ENCODE assay signal across 18 cellular contexts in the genomic region with DNA sequence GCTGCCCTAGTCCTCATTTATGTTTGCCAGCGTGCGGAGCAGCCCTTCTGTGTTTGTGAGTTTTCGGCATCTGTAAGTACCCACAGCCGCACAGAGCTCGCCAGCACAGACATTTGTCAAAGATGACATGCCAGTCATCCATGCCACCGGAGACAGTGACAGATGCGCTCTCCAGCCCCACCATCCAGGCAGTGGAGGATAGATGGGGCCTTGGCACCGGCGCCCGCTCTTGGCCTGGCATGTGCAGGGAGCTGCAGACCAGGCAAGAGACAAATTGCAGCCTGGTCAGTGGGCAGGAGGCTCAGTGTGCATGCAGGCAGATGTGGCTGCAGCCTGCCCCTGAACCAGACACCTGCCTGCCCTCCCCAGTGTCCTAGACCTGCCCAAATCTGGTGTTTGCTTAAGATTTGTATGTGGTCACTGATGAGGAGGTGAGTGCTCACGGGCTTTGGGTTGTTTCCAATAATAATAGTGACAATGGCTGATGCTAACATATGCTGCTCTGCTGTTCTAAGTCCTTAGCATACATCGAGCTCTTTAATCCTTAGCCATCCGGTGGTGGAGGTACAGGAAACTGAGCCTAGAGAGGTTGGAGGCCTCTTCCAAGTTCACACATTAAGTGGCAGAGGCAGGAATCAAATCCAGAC.
DNase-seq lines count a peak whose midpoint lies in the region; ATAC-seq and TF ChIP-seq lines count a peak whose summit lies in the region.
"Had no signal": no experiment of that assay in that cellular context is flagged by ENCODE, and none has a peak within 500 bp of the region (broad histone marks: within the 10 kb centered on the region; RNA-seq: fewer than 3 reads in every experiment).

No MANE protein-coding gene starts in this region.

- DNase-seq in DMS79 treated with DMSO at 0.1 percent for 48 hours (lab: John Stamatoyannopoulos, UW), result peak; percentile 68
- peak; percentile 62 for DNase-seq in NCI-H1694 treated with DMSO at 0.1 percent for 48 hours (lab: John Stamatoyannopoulos, UW)
- DNase-seq in SHP77 (lab: John Stamatoyannopoulos, UW), result peak; percentile 88 to 91
- no peak for DNase-seq in neuronal stem cell (ENCODE audit: low spot score)
- no peak for DNase-seq in HEK293T (ENCODE audit: extremely low spot score)
- no peak for DNase-seq in stimulated activated naive CD4-positive, alpha-beta T cell treated with Interleukin-2 at 50 U/mL for 16 hours (lab: John Stamatoyannopoulos, UW)
- DNase-seq in effector memory CD8-positive, alpha-beta T cell, result no peak
- DNase-seq: activated CD4-positive, alpha-beta T cell treated with anti-CD3 and anti-CD28 coated beads, Interleukin-2, amount 50 U/mL, for 4 hours; activated naive CD4-positive, alpha-beta T cell treated with Interleukin-2 at 50 U/mL for 16 hours; activated T-cell treated with anti-CD3 and anti-CD28 coated beads for 4 hours; MG63; NCI-H69; nephron progenitor cell; spleen; T-helper 1 cell; testis had no signal

- no peak overlapping the region for H2BK15ac ChIP-seq in neuronal stem cell (ENCODE audit: low read length)

- H3K4me3 Mint-ChIP-seq in effector memory CD8-positive, alpha-beta T cell, result no peak overlapping the region
- H3K4me3 Mint-ChIP-seq: B cell, mesothelial cell of epicardium, nephron progenitor cell had no signal

- peak overlapping the region; percentile 36 for H2BK12ac ChIP-seq in neuronal stem cell (ENCODE audit: low read length)

- no peak overlapping the region for H2BK5ac ChIP-seq in neuronal stem cell (ENCODE audit: low read length)

- CTCF ChIA-PET in HEK293T (lab: Yijun Ruan, JAX), result interaction anchor here (0.6 kb wide), 1 partner anchor 620 kb away, joined by 3 read pairs; no protein-coding TSS in a partner anchor

- peaks cover 6 to 18% of the 10 kb centered on the region in 2 donors for H3K27me3 Mint-ChIP-seq in effector memory CD8-positive, alpha-beta T cell

- no peaks in the 10 kb centered on the region for H3K27me3 ChIP-seq in neuronal stem cell (ENCODE audit: control insufficient read depth in 3 of 3, insufficient read depth in 3 of 3, low read depth in 1 of 3, low read length in 3 of 3)
- H3K27me3 ChIP-seq: MG63, spleen, testis had no signal

- H3K27ac Mint-ChIP-seq in effector memory CD8-positive, alpha-beta T cell, result no peak overlapping the region
- H3K27ac Mint-ChIP-seq: B cell, mesothelial cell of epicardium, nephron progenitor cell had no signal

- no peaks in the 10 kb centered on the region for H3K9me3 ChIP-seq in neuronal stem cell (replicated peaks in 1 of 2; ENCODE audit: control insufficient read depth in 2 of 2, insufficient read depth in 1 of 2, low read depth in 1 of 2, low read length in 2 of 2)
- H3K9me3 ChIP-seq: MG63, spleen, testis had no signal

- no peak overlapping the region for H3K27ac ChIP-seq in neuronal stem cell (replicated peaks; ENCODE audit: low read length)
- H3K27ac ChIP-seq: spleen, testis had no signal

- H3K4ac ChIP-seq in neuronal stem cell (ENCODE audit: low read length), result no peak overlapping the region

- ATAC-seq in effector memory CD8-positive, alpha-beta T cell (replicated peaks), result no peak

- H3K14ac ChIP-seq in neuronal stem cell (ENCODE audit: low read length), result no peak overlapping the region

- H3K79me1 ChIP-seq in neuronal stem cell (ENCODE audit: low read depth, low read length), result no peaks in the 10 kb centered on the region

- no peaks in the 10 kb centered on the region for H3K36me3 ChIP-seq in neuronal stem cell (replicated peaks in 1 of 2; ENCODE audit: control insufficient read depth in 2 of 2, insufficient read depth in 2 of 2, low read length in 2 of 2)
- H3K36me3 ChIP-seq: MG63, spleen had no signal

- H3K9me3 Mint-ChIP-seq in effector memory CD8-positive, alpha-beta T cell, result no peaks in the 10 kb centered on the region
- H3K9me3 Mint-ChIP-seq: mesothelial cell of epicardium, nephron progenitor cell had no signal

- H2AFZ ChIP-seq in neuronal stem cell (ENCODE audit: low read length), result no peak overlapping the region

- H3K9ac ChIP-seq in neuronal stem cell (ENCODE audit: low read depth, low read length, poor library complexity), result no peak overlapping the region

- no peak overlapping the region for H3K4me2 ChIP-seq in neuronal stem cell (ENCODE audit: insufficient read depth, low read length, poor library complexity, severe bottlenecking)

- no peak overlapping the region for H3K4me3 ChIP-seq in neuronal stem cell (ENCODE audit: low read length in 2 of 2)
- H3K4me3 ChIP-seq: MG63, spleen, testis had no signal

- no peaks in the 10 kb centered on the region for H3K36me3 Mint-ChIP-seq in effector memory CD8-positive, alpha-beta T cell (ENCODE audit: insufficient read depth)
- H3K36me3 Mint-ChIP-seq: mesothelial cell of epicardium had no signal

- H3K23ac ChIP-seq in neuronal stem cell (ENCODE audit: low read depth, low read length, poor library complexity), result peak overlapping the region; percentile 14

- H2AK5ac ChIP-seq in neuronal stem cell (ENCODE audit: low read depth, low read length), result peak overlapping the region; percentile 5

- no peak overlapping the region for H4K91ac ChIP-seq in neuronal stem cell (ENCODE audit: low read depth, low read length, poor library complexity)

- WGBS in neuronal stem cell (ENCODE audit: extremely low coverage in 2 of 2, insufficient read length in 2 of 2, insufficient replicate concordance in 1 of 2), 2 donors, result no CpG with 5 or more reads among the region's 13 CpGs

- POLR2A ChIA-PET in HEK293T (lab: Yijun Ruan, JAX), result no interaction called here

- H3K4me1 ChIP-seq in neuronal stem cell (ENCODE audit: control insufficient read depth in 2 of 2, insufficient read depth in 1 of 2, low read depth in 1 of 2, low read length in 2 of 2), result peaks cover 0 to 5% of the 10 kb centered on the region in 2 donors
- H3K4me1 ChIP-seq: spleen, testis had no signal

- no peak overlapping the region for H3K18ac ChIP-seq in neuronal stem cell (ENCODE audit: low read length)

- no peak overlapping the region for H4K8ac ChIP-seq in neuronal stem cell (ENCODE audit: low read depth, low read length)

- no peak overlapping the region for H2BK120ac ChIP-seq in neuronal stem cell (ENCODE audit: low read depth, low read length)

- peaks cover 0 to 2% of the 10 kb centered on the region in 2 donors for H3K4me1 Mint-ChIP-seq in effector memory CD8-positive, alpha-beta T cell (ENCODE audit: low read depth in 2 of 2)
- H3K4me1 Mint-ChIP-seq: B cell, mesothelial cell of epicardium, nephron progenitor cell had no signal

TF ChIP-seq in HEK293T, 16 proteins besides CTCF, POLR2A, EP300 and RAD21:
- TF ChIP-seq ELF4 (IDR thresholded peaks at IDR 0.05) (no peak), ARNT (IDR thresholded peaks at IDR 0.05) (no peak), L3MBTL2 (conservative IDR thresholded peaks at IDR 0.05) (no peak), FOXM1 (IDR thresholded peaks at IDR 0.05; ENCODE audit: borderline replicate concordance) (no peak), FOXA1 (IDR thresholded peaks at IDR 0.05) (no peak), SP1 (IDR thresholded peaks at IDR 0.05) (no peak), LEF1 (IDR thresholded peaks at IDR 0.05; ENCODE audit: borderline replicate concordance) (no peak), HDGF (IDR thresholded peaks at IDR 0.05; ENCODE audit: borderline replicate concordance) (no peak)

Comparison
In these comparisons a context has a peak if more than half of its experiments do, and no peak if none do; other contexts are left out.
1. DNase-seq: peak in DMS79 treated with DMSO at 0.1 percent for 48 hours (single experiment), NCI-H1694 treated with DMSO at 0.1 percent for 48 hours (single experiment) and SHP77 (2 of 2); none in neuronal stem cell (single experiment), HEK293T (single experiment), stimulated activated naive CD4-positive, alpha-beta T cell treated with Interleukin-2 at 50 U/mL for 16 hours (single experiment) and effector memory CD8-positive, alpha-beta T cell (0 of 3).